In the genomic region with DNA sequence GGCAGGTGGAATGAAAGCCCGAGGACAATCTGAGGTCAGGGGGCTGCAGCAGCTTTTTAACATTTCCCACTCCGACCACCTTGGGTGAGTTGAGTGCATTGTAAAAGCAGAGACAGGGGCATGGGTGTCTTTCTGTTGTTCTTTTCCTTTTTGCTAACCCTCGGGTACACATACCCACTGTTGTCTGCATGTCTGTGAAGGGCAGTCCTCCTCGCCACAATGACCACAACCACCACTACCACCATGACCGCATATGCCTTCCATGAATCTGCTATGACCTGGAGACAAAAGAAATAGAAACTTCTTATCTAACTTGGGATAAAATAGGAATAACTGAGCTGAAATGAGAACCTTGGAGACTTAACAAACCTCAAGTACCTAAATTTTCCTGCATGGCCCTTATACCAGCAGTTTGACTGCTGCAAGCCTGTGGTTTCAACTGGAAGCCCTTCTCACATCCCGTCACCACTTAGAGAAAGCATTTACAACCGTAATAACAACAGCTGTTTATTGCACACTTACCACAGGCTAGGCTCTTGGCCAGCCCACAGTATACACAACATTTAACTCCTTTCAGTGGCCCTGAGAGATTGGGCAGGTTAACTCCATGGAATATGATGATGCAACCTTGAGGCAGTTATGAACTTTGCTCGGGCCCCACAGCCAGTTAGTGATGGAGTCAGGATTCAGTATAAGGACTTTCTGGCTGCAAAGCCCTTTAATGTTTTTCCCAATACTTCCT, we compare ENCODE assay signal across 1 cellular context.
TF ChIP-seq lines count a peak whose summit lies in the region.

No MANE protein-coding gene starts in this region.

TF ChIP-seq in K562, 482 proteins besides CTCF, POLR2A, EP300 and RAD21:
- TF ChIP-seq CEBPG (CRISPR knock-in tag; IDR thresholded peaks at IDR 0.05): peak; percentile 50; the same call in 1 of the 2 replicates
- peak in 1 of 2 experiments; percentile 67; a peak in 2 of 4 replicates for TF ChIP-seq CEBPG (tag; conservative IDR thresholded peaks at IDR 0.05 in 1 of 2, IDR thresholded peaks at IDR 0.05 in 1 of 2)
- TF ChIP-seq ASH1L (IDR thresholded peaks at IDR 0.05; ENCODE audit: borderline replicate concordance, low read depth, partially characterized antibody): no peak
- no peak for TF ChIP-seq NR1H2 (CRISPR knock-in tag; IDR thresholded peaks at IDR 0.05)
- no peak for TF ChIP-seq TCF7L2 (IDR thresholded peaks at IDR 0.05; ENCODE audit: low read depth, low read length)
- peak; percentile 32; the same call in 1 of the 2 replicates for TF ChIP-seq CEBPB (tag; IDR thresholded peaks at IDR 0.05)
- peak; percentile 68 for TF ChIP-seq ATF3 (IDR thresholded peaks at IDR 0.05)
- no peak for TF ChIP-seq ATF3 (CRISPR knock-in tag; conservative IDR thresholded peaks at IDR 0.05)
- TF ChIP-seq SRSF1 (IDR thresholded peaks at IDR 0.05; ENCODE audit: low read depth, low read length): no peak
- no peak for TF ChIP-seq HEY1 (CRISPR knock-in tag; IDR thresholded peaks at IDR 0.05; ENCODE audit: borderline replicate concordance)
- TF ChIP-seq, protein P1, sequence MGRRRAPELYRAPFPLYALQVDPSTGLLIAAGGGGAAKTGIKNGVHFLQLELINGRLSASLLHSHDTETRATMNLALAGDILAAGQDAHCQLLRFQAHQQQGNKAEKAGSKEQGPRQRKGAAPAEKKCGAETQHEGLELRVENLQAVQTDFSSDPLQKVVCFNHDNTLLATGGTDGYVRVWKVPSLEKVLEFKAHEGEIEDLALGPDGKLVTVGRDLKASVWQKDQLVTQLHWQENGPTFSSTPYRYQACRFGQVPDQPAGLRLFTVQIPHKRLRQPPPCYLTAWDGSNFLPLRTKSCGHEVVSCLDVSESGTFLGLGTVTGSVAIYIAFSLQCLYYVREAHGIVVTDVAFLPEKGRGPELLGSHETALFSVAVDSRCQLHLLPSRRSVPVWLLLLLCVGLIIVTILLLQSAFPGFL (CRISPR knock-in tag; IDR thresholded peaks at IDR 0.05): no peak
- TF ChIP-seq NR2C1 (IDR thresholded peaks at IDR 0.05): no peak
- no peak for TF ChIP-seq NR2C1 (tag; IDR thresholded peaks at IDR 0.05)
- TF ChIP-seq ZNF507 (tag; conservative IDR thresholded peaks at IDR 0.05): no peak
